Comparison of ENCODE assay signal across 8 cellular contexts in the genomic region with DNA sequence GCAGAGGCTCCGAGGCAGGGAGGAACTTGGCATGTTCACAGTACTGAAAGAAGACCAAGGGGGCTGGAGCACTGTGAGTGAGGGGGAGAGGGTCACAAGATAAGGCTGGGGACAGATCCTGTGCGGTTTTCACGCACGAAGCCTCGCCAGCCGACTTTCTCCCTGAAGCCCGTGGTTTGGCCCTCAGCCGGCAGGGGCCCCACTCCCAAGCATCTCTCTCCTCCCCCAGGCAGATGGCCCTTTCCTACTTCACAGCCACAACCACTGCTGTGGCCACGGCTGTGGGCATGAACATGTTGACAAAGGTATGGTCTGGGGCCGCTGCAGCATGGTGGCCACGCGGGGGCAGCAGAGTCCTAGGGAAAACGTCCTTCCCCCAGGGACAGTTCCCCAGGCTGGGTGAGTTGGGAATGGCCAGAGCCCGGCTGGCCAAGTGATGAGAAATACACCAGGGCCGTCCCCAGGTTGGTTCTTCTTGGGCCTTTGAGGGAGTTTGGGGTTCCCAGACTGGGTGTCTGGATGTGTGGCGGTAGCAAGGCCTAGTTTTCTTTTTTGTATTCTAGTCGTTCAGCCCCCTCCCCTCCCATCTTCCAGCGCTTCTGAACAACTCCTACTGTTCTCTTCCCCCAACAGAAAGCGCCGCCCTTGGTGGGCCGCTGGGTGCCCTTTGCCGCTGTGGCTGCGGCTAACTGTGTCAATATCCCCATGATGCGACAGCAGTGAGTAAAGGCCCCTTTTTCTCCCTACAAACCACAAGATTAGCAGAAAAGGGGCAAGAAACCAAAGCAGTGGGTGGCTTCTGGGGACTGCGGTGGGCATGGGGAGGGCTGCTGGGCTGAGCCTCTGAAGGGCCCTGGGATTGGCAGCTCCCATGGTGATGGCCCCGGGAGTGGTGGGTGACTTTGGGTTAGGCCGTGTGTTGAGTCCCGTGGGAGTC. TPM values are rescaled to one million over a fixed set of nuclear protein-coding genes. Genes with fewer than 3 reads are reported as not detected.
DNase-seq lines count a peak whose midpoint lies in the region; ATAC-seq and TF ChIP-seq lines count a peak whose summit lies in the region.

No MANE protein-coding gene starts in this region.

- ATAC-seq in activated naive CD8-positive, alpha-beta T cell treated with anti-CD3 and anti-CD28 coated beads, Interleukin-2, amount 50 U/mL, for 24 hours: peak; percentile 78
- ATAC-seq in heart right ventricle: peak; percentile 91 to 97 (median 95)
- no peak for ATAC-seq in HG03139 (IDR thresholded peaks at IDR 0.05; ENCODE audit: unreplicated experiment)
- ATAC-seq in GM18870 (IDR thresholded peaks at IDR 0.05; ENCODE audit: unreplicated experiment): no peak

- H3K4me3 Mint-ChIP-seq in activated naive CD8-positive, alpha-beta T cell treated with anti-CD3 and anti-CD28 coated beads, Interleukin-2, amount 50 U/mL, for 24 hours: peak overlapping the region; percentile 14
- no peak overlapping the region for H3K4me3 Mint-ChIP-seq in progenitor cell of endocrine pancreas (ENCODE audit: low read depth)

- no peaks in the 10 kb centered on the region for H3K27me3 ChIP-seq in heart right ventricle

- H3K4me1 ChIP-seq in heart right ventricle: peaks cover 0 to 29% (median 6%) of the 10 kb centered on the region in 9 donors

- no peaks in the 10 kb centered on the region for H3K27me3 Mint-ChIP-seq in activated naive CD8-positive, alpha-beta T cell treated with anti-CD3 and anti-CD28 coated beads, Interleukin-2, amount 50 U/mL, for 24 hours
- H3K27me3 Mint-ChIP-seq in progenitor cell of endocrine pancreas: no peaks in the 10 kb centered on the region

- peak overlapping the region; percentile 39 for H3K27ac Mint-ChIP-seq in activated naive CD8-positive, alpha-beta T cell treated with anti-CD3 and anti-CD28 coated beads, Interleukin-2, amount 50 U/mL, for 24 hours
- H3K27ac Mint-ChIP-seq in progenitor cell of endocrine pancreas: no peak overlapping the region

- no peaks in the 10 kb centered on the region for H3K9me3 Mint-ChIP-seq in activated naive CD8-positive, alpha-beta T cell treated with anti-CD3 and anti-CD28 coated beads, Interleukin-2, amount 50 U/mL, for 24 hours
- H3K9me3 Mint-ChIP-seq in progenitor cell of endocrine pancreas (ENCODE audit: low read depth): no peaks in the 10 kb centered on the region

- TF ChIP-seq CTCF in heart right ventricle (IDR thresholded peaks at IDR 0.05): peak; percentile 82 to 99 (median 96)
- peak; percentile 93 for TF ChIP-seq CTCF in progenitor cell of endocrine pancreas (IDR thresholded peaks at IDR 0.05; ENCODE audit: unreplicated experiment)

- peaks cover 24% of the 10 kb centered on the region for H3K4me1 Mint-ChIP-seq in activated naive CD8-positive, alpha-beta T cell treated with anti-CD3 and anti-CD28 coated beads, Interleukin-2, amount 50 U/mL, for 24 hours
- peaks cover 2% of the 10 kb centered on the region for H3K4me1 Mint-ChIP-seq in progenitor cell of endocrine pancreas (ENCODE audit: low read depth)

- H3K36me3 Mint-ChIP-seq in activated naive CD8-positive, alpha-beta T cell treated with anti-CD3 and anti-CD28 coated beads, Interleukin-2, amount 50 U/mL, for 24 hours (ENCODE audit: low read depth): peaks cover 39% of the 10 kb centered on the region
- H3K36me3 Mint-ChIP-seq in progenitor cell of endocrine pancreas (ENCODE audit: insufficient read depth): peaks cover 13% of the 10 kb centered on the region

- peak; percentile 77 for DNase-seq in DMS53 treated with DMSO at 0.1 percent for 48 hours (lab: John Stamatoyannopoulos, UW; ENCODE audit: unreplicated experiment)
- DNase-seq in HUDEP-2 (lab: John Stamatoyannopoulos, UW; ENCODE audit: unreplicated experiment in 76 of 76): peak in 69 of 76 experiments; percentile 1 to 87 (median 62)
- peak; percentile 68 for DNase-seq in SKM-1 treated with dmso at 0.1 percent for 144 hours (lab: John Stamatoyannopoulos, UW; ENCODE audit: unreplicated experiment)
- peak; percentile 79 for DNase-seq in activated naive CD8-positive, alpha-beta T cell treated with anti-CD3 and anti-CD28 coated beads, Interleukin-2, amount 50 U/mL, for 24 hours
- DNase-seq in heart right ventricle: peak; percentile 89 to 91
- DNase-seq in progenitor cell of endocrine pancreas (ENCODE audit: low spot score, unreplicated experiment): peak; percentile 78

- H3K36me3 ChIP-seq in heart right ventricle: peaks cover 0 to 37% (median 0%) of the 10 kb centered on the region in 9 donors

- H3K27ac ChIP-seq in heart right ventricle: peak overlapping the region in 1 of 10 donors; percentile 6

- H3K9me3 ChIP-seq in heart right ventricle: no peaks in the 10 kb centered on the region

- no peak overlapping the region for H3K4me3 ChIP-seq in heart right ventricle

- WGBS in heart right ventricle, 2 donors: 49% methylated on average over 28 of the region's 28 CpGs

- intact Hi-C loops in heart right ventricle (cut with DNase I): loop anchor here (1.0 to 10.0 kb wide), 16 partner anchors 93 to 525 kb away; a partner anchor contains a TSS

RNA-seq across cellular contexts. Expression of a gene that starts 14.4 kb away (rescaled TPM):
- total RNA-seq in heart right ventricle (10 to 100 TPM; 17.3 to 33.3 (median 21.0) TPM), progenitor cell of endocrine pancreas (29.9 and 30.7 TPM in 2 replicates)
- 10 to 100 TPM; 14.3 to 17.5 TPM for polyA plus RNA-seq in heart right ventricle

RNA-seq across cellular contexts. Expression of a gene that starts 14.9 kb away (rescaled TPM):
- total RNA-seq in heart right ventricle (1 to 10 TPM in 9 of 10 donors, under 1 TPM in 1; 0.89 to 4.5 (median 2.3) TPM), progenitor cell of endocrine pancreas (33.9 and 34.2 TPM in 2 replicates)
- 1 to 10 TPM; 2.5 to 4.3 TPM for polyA plus RNA-seq in heart right ventricle

RNA-seq across cellular contexts. Expression of a gene that starts 15.2 kb away (rescaled TPM):
- total RNA-seq in heart right ventricle (10 to 100 TPM; 10.9 to 17.8 (median 13.6) TPM), progenitor cell of endocrine pancreas (24.9 and 25.0 TPM in 2 replicates)
- 10 to 100 TPM in 1 of 2 donors, 1 to 10 TPM in 1; 5.0 to 15.8 TPM for polyA plus RNA-seq in heart right ventricle

Comparison
In these comparisons a context has a peak if more than half of its experiments do, and no peak if none do; other contexts are left out.
1. ATAC-seq: peak in activated naive CD8-positive, alpha-beta T cell treated with anti-CD3 and anti-CD28 coated beads, Interleukin-2, amount 50 U/mL, for 24 hours (single experiment) and heart right ventricle (8 of 8); none in HG03139 (single experiment) and GM18870 (single experiment).
2. Peak in every context shown above with its lines, with median percentiles within 50 percentile points of each other: DNase-seq.